Comparison of ENCODE assay signal across 21 cellular contexts in the genomic region with DNA sequence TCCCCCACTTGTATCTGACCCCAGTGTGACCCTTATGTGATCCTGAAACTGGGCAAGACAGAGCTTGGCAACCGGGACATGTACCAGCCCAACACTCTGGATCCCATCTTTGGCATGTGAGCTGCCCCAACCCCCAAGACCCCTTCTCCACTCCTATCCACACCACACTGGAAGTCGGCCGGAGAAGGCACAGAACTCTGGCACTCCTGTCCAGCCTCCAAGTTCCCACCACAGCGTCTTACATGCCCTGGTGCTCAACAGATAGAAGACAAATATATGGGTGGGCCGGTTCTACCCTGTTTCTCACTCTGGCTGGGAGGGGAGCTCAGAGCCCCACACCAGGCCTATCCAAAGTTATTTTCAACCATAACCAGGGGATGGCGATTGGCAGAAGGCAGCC. TPM values are rescaled to one million over a fixed set of nuclear protein-coding genes. Genes with fewer than 3 reads are reported as not detected.
DNase-seq lines count a peak whose midpoint lies in the region; ATAC-seq and TF ChIP-seq lines count a peak whose summit lies in the region.
"Had no signal": no experiment of that assay in that cellular context is flagged by ENCODE, and none has a peak within 500 bp of the region (broad histone marks: within the 10 kb centered on the region; RNA-seq: fewer than 3 reads in every experiment).

No MANE protein-coding gene starts in this region.

- H3K27me3 Mint-ChIP-seq in activated T-cell treated with anti-CD3 and anti-CD28 coated beads, Interleukin-2, amount 50 U/mL, for 24 hours, result no peaks in the 10 kb centered on the region
- H3K27me3 Mint-ChIP-seq in endodermal cell (ENCODE audit: insufficient read depth), result no peaks in the 10 kb centered on the region
- H3K27me3 Mint-ChIP-seq: CD4-positive, alpha-beta memory T cell had no signal

- no peak overlapping the region for H3K4me3 Mint-ChIP-seq in activated T-cell treated with anti-CD3 and anti-CD28 coated beads, Interleukin-2, amount 50 U/mL, for 24 hours
- H3K4me3 Mint-ChIP-seq in endodermal cell, result no peak overlapping the region
- H3K4me3 Mint-ChIP-seq in stimulated activated effector memory CD8-positive, alpha-beta T cell treated with anti-CD3 and anti-CD28 coated beads, Interleukin-12 subunit alpha, Interleukin-12 subunit beta, amount 100 ng/mL, for 72 hours, result no peak overlapping the region
- H3K4me3 Mint-ChIP-seq: CD14-positive monocyte; CD4-positive, alpha-beta memory T cell had no signal

- peaks cover 12% of the 10 kb centered on the region for H3K36me3 ChIP-seq in endodermal cell (ENCODE audit: control insufficient read depth, insufficient read depth, low read length)
- H3K36me3 ChIP-seq: HAP-1 had no signal

- peaks cover 7% of the 10 kb centered on the region for H3K36me3 Mint-ChIP-seq in activated T-cell treated with anti-CD3 and anti-CD28 coated beads, Interleukin-2, amount 50 U/mL, for 24 hours (ENCODE audit: low read depth)
- H3K36me3 Mint-ChIP-seq in endodermal cell (ENCODE audit: low read depth), result peaks cover 16% of the 10 kb centered on the region
- H3K36me3 Mint-ChIP-seq in stimulated activated effector memory CD8-positive, alpha-beta T cell treated with anti-CD3 and anti-CD28 coated beads, Interleukin-12 subunit alpha, Interleukin-12 subunit beta, amount 100 ng/mL, for 72 hours, result peaks cover 9% of the 10 kb centered on the region

- no peaks in the 10 kb centered on the region for H3K27me3 ChIP-seq in endodermal cell (ENCODE audit: control insufficient read depth, insufficient read depth, low read length, poor library complexity, severe bottlenecking)
- H3K27me3 ChIP-seq: BLaER1 had no signal

- CTCF ChIA-PET in RWPE1 (lab: Yijun Ruan, JAX), result no interaction called here

- no peaks in the 10 kb centered on the region for H3K9me3 ChIP-seq in endodermal cell (ENCODE audit: control insufficient read depth, low read length)
- H3K9me3 ChIP-seq: A549, BLaER1, HAP-1 had no signal

- POLR2A ChIA-PET in RWPE1 (lab: Yijun Ruan, JAX; ENCODE audit: low non-redundant PET), result interaction anchor here (0.6 kb wide), 1 partner anchor 364 kb away, joined by 6 read pairs; no protein-coding TSS in a partner anchor

- WGBS in endodermal cell (ENCODE audit: insufficient coverage in 1 of 2, insufficient read length in 1 of 2), 2 experiments, result 92 to 100% methylated on average over 3 to 6 of the region's 6 CpGs

- no peak for ATAC-seq in stimulated activated effector memory CD8-positive, alpha-beta T cell treated with anti-CD3 and anti-CD28 coated beads, Interleukin-12 subunit alpha, Interleukin-12 subunit beta, amount 100 ng/mL, for 72 hours
- ATAC-seq: A549 had no signal

- TF ChIP-seq CTCF in RWPE1 (conservative IDR thresholded peaks at IDR 0.05; ENCODE audit: low read depth) (no peak), endodermal cell (conservative IDR thresholded peaks at IDR 0.05) (no peak)

- no peak overlapping the region for H3K4me3 ChIP-seq in endodermal cell (ENCODE audit: low read length)
- H3K4me3 ChIP-seq: A549, BLaER1, GM23248, HAP-1 had no signal

- H3K27ac Mint-ChIP-seq in activated T-cell treated with anti-CD3 and anti-CD28 coated beads, Interleukin-2, amount 50 U/mL, for 24 hours, result peak overlapping the region; percentile 27
- no peak overlapping the region for H3K27ac Mint-ChIP-seq in endodermal cell
- peak overlapping the region; percentile 35 for H3K27ac Mint-ChIP-seq in stimulated activated effector memory CD8-positive, alpha-beta T cell treated with anti-CD3 and anti-CD28 coated beads, Interleukin-12 subunit alpha, Interleukin-12 subunit beta, amount 100 ng/mL, for 72 hours

- no peak overlapping the region for H3K9ac ChIP-seq in endodermal cell (ENCODE audit: extremely low read depth, low read length, poor library complexity, severe bottlenecking)
- H3K9ac ChIP-seq: BLaER1, GM23248 had no signal

- H3K4me1 ChIP-seq in endodermal cell (ENCODE audit: control insufficient read depth, insufficient read depth, low read length), result no peaks in the 10 kb centered on the region
- H3K4me1 ChIP-seq: A549, HAP-1 had no signal

- H3K27ac ChIP-seq in RWPE1 (peak overlapping the region; percentile 65), endodermal cell (ENCODE audit: low read depth, low read length) (no peak overlapping the region)
- H3K27ac ChIP-seq: 22Rv1, A549, BLaER1, GM23248, HL-60 had no signal

- no peaks in the 10 kb centered on the region for H3K9me3 Mint-ChIP-seq in activated T-cell treated with anti-CD3 and anti-CD28 coated beads, Interleukin-2, amount 50 U/mL, for 24 hours
- no peaks in the 10 kb centered on the region for H3K9me3 Mint-ChIP-seq in endodermal cell
- no peaks in the 10 kb centered on the region for H3K9me3 Mint-ChIP-seq in stimulated activated effector memory CD8-positive, alpha-beta T cell treated with anti-CD3 and anti-CD28 coated beads, Interleukin-12 subunit alpha, Interleukin-12 subunit beta, amount 100 ng/mL, for 72 hours
- H3K9me3 Mint-ChIP-seq: CD14-positive monocyte had no signal

- no peak for DNase-seq in activated T-cell treated with anti-CD3 and anti-CD28 coated beads, Interleukin-2, amount 50 U/mL, for 24 hours
- DNase-seq in activated T-cell treated with anti-CD3 and anti-CD28 coated beads, Interleukin-2, amount 50 U/mL, for 48 hours, result no peak
- DNase-seq in RWPE1 (ENCODE audit: low spot score) (no peak), endodermal cell (peak; percentile 28), Ammon's horn (ENCODE audit: low spot score) (no peak), NCI-H2227 (lab: John Stamatoyannopoulos, UW; ENCODE audit: unreplicated experiment) (no peak)
- no peak for DNase-seq in stimulated activated effector memory CD8-positive, alpha-beta T cell treated with anti-CD3 and anti-CD28 coated beads, Interleukin-12 subunit alpha, Interleukin-12 subunit beta, amount 100 ng/mL, for 72 hours (ENCODE audit: low spot score in 2 of 2)
- DNase-seq: AML-193; CD4-positive, alpha-beta memory T cell; DMS153; DMS79; GDM1; GM23248 had no signal

- H3K4me1 Mint-ChIP-seq in activated T-cell treated with anti-CD3 and anti-CD28 coated beads, Interleukin-2, amount 50 U/mL, for 24 hours (ENCODE audit: low read depth), result no peaks in the 10 kb centered on the region
- peaks cover 7% of the 10 kb centered on the region for H3K4me1 Mint-ChIP-seq in endodermal cell
- H3K4me1 Mint-ChIP-seq in stimulated activated effector memory CD8-positive, alpha-beta T cell treated with anti-CD3 and anti-CD28 coated beads, Interleukin-12 subunit alpha, Interleukin-12 subunit beta, amount 100 ng/mL, for 72 hours, result peaks cover 5% of the 10 kb centered on the region
- H3K4me1 Mint-ChIP-seq: CD14-positive monocyte had no signal

RNA-seq across cellular contexts. Expression of gene LMAN2L, which starts 40.8 kb away (rescaled TPM):
- 10 to 100 TPM; 24.4 to 30.4 TPM for total RNA-seq in endodermal cell
- polyA plus RNA-seq in endodermal cell (2013, experiment 1 of 2), result 27.2 TPM
- polyA plus RNA-seq in endodermal cell (2013, experiment 2 of 2), result 26.2 TPM

RNA-seq across cellular contexts. Expression of gene FER1L5, which starts 56.5 kb away (rescaled TPM):
- 1 to 10 TPM in 1 of 2 donors, under 1 TPM in 1; 0.35 to 1.7 TPM for total RNA-seq in endodermal cell
- 0.14 TPM for polyA plus RNA-seq in endodermal cell (2013, experiment 1 of 2)
- polyA plus RNA-seq in endodermal cell (2013, experiment 2 of 2), result 0.17 TPM
- total RNA-seq: CD4-positive, alpha-beta memory T cell; H4; HT1080 had no signal
- polyA plus RNA-seq: CD14-positive monocyte; CD4-positive, alpha-beta memory T cell had no signal
